In genomic region chr3:122514123-122515019, GRCh38 we compare ENCODE assay signal across 1 cellular context.
A peak's percentile ranks its signal among the peaks of the same experiment; 100 is the strongest.
TF ChIP-seq lines count a peak whose summit lies in the region.

KPNA1 (minus strand) TSS chr3:122514939; CDS start chr3:122496565, 18,374 bp downstream.

TF ChIP-seq in IMR-90, 13 proteins besides CTCF, POLR2A, EP300 and RAD21 (continued from another document):
- TF ChIP-seq NFE2L2 (IDR thresholded peaks at IDR 0.05; ENCODE audit: low read depth, low read length): no peak
- TF ChIP-seq SMC3 (IDR thresholded peaks at IDR 0.05; ENCODE audit: low read depth, low read length): no peak
- no peak for TF ChIP-seq CHD1 (IDR thresholded peaks at IDR 0.05; ENCODE audit: low read depth, low read length)
- no peak for TF ChIP-seq BHLHE40 (IDR thresholded peaks at IDR 0.05; ENCODE audit: low read depth, low read length)
- TF ChIP-seq MAFK (IDR thresholded peaks at IDR 0.05; ENCODE audit: low read depth, low read length): no peak
- TF ChIP-seq RFX5 (IDR thresholded peaks at IDR 0.05; ENCODE audit: low read depth, low read length): no peak
- peak; percentile 48; the same call in 1 of the 2 replicates for TF ChIP-seq CEBPB (IDR thresholded peaks at IDR 0.05; ENCODE audit: low read depth, low read length)
- peak; percentile 67; the same call in 1 of the 2 replicates for TF ChIP-seq MAZ (IDR thresholded peaks at IDR 0.05; ENCODE audit: borderline replicate concordance, low read depth, low read length)
